Comparison of ENCODE assay signal across 13 cellular contexts in genomic region chr11:110134120-110134519, GRCh38. TPM values are rescaled to one million over a fixed set of nuclear protein-coding genes. Genes with fewer than 3 reads are reported as not detected.
DNase-seq lines count a peak whose midpoint lies in the region; TF ChIP-seq lines count a peak whose summit lies in the region.
"Had no signal": no experiment of that assay in that cellular context is flagged by ENCODE, and none has a peak within 500 bp of the region (broad histone marks: within the 10 kb centered on the region; RNA-seq: fewer than 3 reads in every experiment).

No MANE protein-coding gene starts in this region.

- no peak for TF ChIP-seq CTCF in GM13976 (IDR thresholded peaks at IDR 0.05; ENCODE audit: borderline replicate concordance, control extremely low read depth, extremely low read depth, insufficient read depth, missing control alignments)

- H3K27ac ChIP-seq in SJCRH30: peak overlapping the region; percentile 41

- peaks cover 9% of the 10 kb centered on the region for H3K27me3 Mint-ChIP-seq in activated T-cell treated with anti-CD3 and anti-CD28 coated beads, Interleukin-2, amount 50 U/mL, for 24 hours

- H3K4me3 ChIP-seq in SJCRH30: no peak overlapping the region

- no peaks in the 10 kb centered on the region for H3K36me3 ChIP-seq in SJCRH30

- no peaks in the 10 kb centered on the region for H3K9me3 Mint-ChIP-seq in activated T-cell treated with anti-CD3 and anti-CD28 coated beads, Interleukin-2, amount 50 U/mL, for 24 hours
- H3K9me3 Mint-ChIP-seq: stimulated activated naive B cell treated with anti-CD40 and anti-IgM and Interleukin-4, amounts not matched to agents 10 μg/mL and 1 μg/mL and 100 μg/mL, for 72 hours had no signal

- in situ Hi-C loops in GM13976 (cut with MboI; ENCODE audit: low sequenced_read_pairs, unreplicated experiment): no loop called here

- peaks cover 26% of the 10 kb centered on the region; the same call in 1 of the 2 replicates for H3K4me1 ChIP-seq in SJCRH30

- no peak overlapping the region for H3K27ac Mint-ChIP-seq in activated T-cell treated with anti-CD3 and anti-CD28 coated beads, Interleukin-2, amount 50 U/mL, for 24 hours
- H3K27ac Mint-ChIP-seq: stimulated activated naive B cell treated with anti-CD40 and anti-IgM and Interleukin-4, amounts not matched to agents 10 μg/mL and 1 μg/mL and 100 μg/mL, for 72 hours had no signal

- H3K27me3 ChIP-seq in SJCRH30: no peaks in the 10 kb centered on the region

- no peaks in the 10 kb centered on the region for H3K36me3 Mint-ChIP-seq in activated T-cell treated with anti-CD3 and anti-CD28 coated beads, Interleukin-2, amount 50 U/mL, for 24 hours (ENCODE audit: low read depth)

- no peaks in the 10 kb centered on the region for H3K4me1 Mint-ChIP-seq in activated T-cell treated with anti-CD3 and anti-CD28 coated beads, Interleukin-2, amount 50 U/mL, for 24 hours (ENCODE audit: low read depth)
- H3K4me1 Mint-ChIP-seq: stimulated activated naive B cell treated with anti-CD40 and anti-IgM and Interleukin-4, amounts not matched to agents 10 μg/mL and 1 μg/mL and 100 μg/mL, for 72 hours had no signal

- H3K4me3 Mint-ChIP-seq in activated T-cell treated with anti-CD3 and anti-CD28 coated beads, Interleukin-2, amount 50 U/mL, for 24 hours: no peak overlapping the region
- H3K4me3 Mint-ChIP-seq: stimulated activated naive B cell treated with anti-CD40 and anti-IgM and Interleukin-4, amounts not matched to agents 10 μg/mL and 1 μg/mL and 100 μg/mL, for 72 hours had no signal

- DNase-seq in COR-L47 (lab: John Stamatoyannopoulos, UW) (peak; percentile 89), NCI-H146 (lab: John Stamatoyannopoulos, UW) (peak; percentile 87), SJCRH30 (peak; percentile 13 to 44), medulla oblongata (ENCODE audit: extremely low spot score) (peak; percentile 42), HCEC 1CT (no peak), H4 (ENCODE audit: low spot score) (no peak), GM13976 (ENCODE audit: low spot score) (no peak)
- no peak for DNase-seq in activated T-cell treated with anti-CD3 and anti-CD28 coated beads, Interleukin-2, amount 50 U/mL, for 24 hours
- DNase-seq: activated CD4-positive, CD25-positive, alpha-beta regulatory T cell; GOT3; PC-3; stimulated activated CD4-positive, alpha-beta T cell treated with anti-CD3 and anti-CD28 coated beads, Interleukin-2, amount 100 ng/mL, for 24 hours; stimulated activated naive B cell treated with anti-CD40 and anti-IgM and Interleukin-4, amounts not matched to agents 10 μg/mL and 1 μg/mL and 100 μg/mL, for 72 hours had no signal

- no peaks in the 10 kb centered on the region for H3K9me3 ChIP-seq in SJCRH30 (replicated peaks)

RNA-seq across cellular contexts. Expression of gene ZC3H12C, which starts 40.9 kb away (rescaled TPM):
- 6.0 and 6.7 TPM in 2 replicates for total RNA-seq in SJCRH30 (2014; rRNA removed; shearing (Covaris generic))
- total RNA-seq in H4 (2014; rRNA removed; shearing (Covaris generic)): 3.0 and 4.5 TPM in 2 replicates

Comparison
In these comparisons a context has a peak if more than half of its experiments do, and no peak if none do; other contexts are left out.
1. DNase-seq: peak in COR-L47 (single experiment), NCI-H146 (single experiment), SJCRH30 (2 of 2) and medulla oblongata (single experiment); none in activated T-cell treated with anti-CD3 and anti-CD28 coated beads, Interleukin-2, amount 50 U/mL, for 24 hours (single experiment), HCEC 1CT (single experiment), H4 (single experiment) and GM13976 (single experiment).